ENCODE assay signal across 1 cellular context in genomic region chr16:89565506-89566372, GRCh38.
TF ChIP-seq lines count a peak whose summit lies in the region.

No MANE protein-coding gene starts in this region.

TF ChIP-seq in HepG2, 621 proteins besides CTCF, POLR2A, EP300 and RAD21 (continued from another document and continues in another):
- TF ChIP-seq TAF1 (CRISPR knock-in tag; IDR thresholded peaks at IDR 0.05) (no peak), BRD4 (CRISPR knock-in tag; IDR thresholded peaks at IDR 0.05) (peak; percentile 77; the same call in 1 of the 2 replicates), ZNF597 (CRISPR knock-in tag; IDR thresholded peaks at IDR 0.05) (0 out of 2 replicates have a peak, but pooled peaks have one; percentile 31), CBX1 (IDR thresholded peaks at IDR 0.05; ENCODE audit: low read depth) (no peak), SIN3A (IDR thresholded peaks at IDR 0.05; ENCODE audit: borderline replicate concordance, low read depth, low read length) (no peak), GTF2F1 (IDR thresholded peaks at IDR 0.05; ENCODE audit: low read length) (no peak), NKX3-1 (CRISPR knock-in tag; IDR thresholded peaks at IDR 0.05) (0 out of 2 replicates have a peak, but pooled peaks have one; percentile 71), ZNF256 (CRISPR knock-in tag; conservative IDR thresholded peaks at IDR 0.05) (no peak; the same call in 1 of the 2 replicates), KLF16 (CRISPR knock-in tag; IDR thresholded peaks at IDR 0.05) (peak in 1 of 2 experiments; percentile 16; a peak in 1 of 4 replicates), TCF7 (IDR thresholded peaks at IDR 0.05; ENCODE audit: low read depth) (no peak), ISL2 (CRISPR knock-in tag; IDR thresholded peaks at IDR 0.05) (peak; percentile 61), PTBP1 (IDR thresholded peaks at IDR 0.05; ENCODE audit: low read depth, low read length, poor library complexity, severe bottlenecking) (peak; percentile 87), ZNF569 (CRISPR knock-in tag; IDR thresholded peaks at IDR 0.05; ENCODE audit: borderline replicate concordance) (no peak), ZNF703 (CRISPR knock-in tag; IDR thresholded peaks at IDR 0.05; ENCODE audit: borderline replicate concordance) (peak; percentile 61; the same call in 1 of the 2 replicates), REST (IDR thresholded peaks at IDR 0.05; ENCODE audit: borderline replicate concordance in 1 of 2, low read depth in 1 of 2, low read length in 2 of 2) (no peak), NONO (IDR thresholded peaks at IDR 0.05) (no peak), NONO (CRISPR knock-in tag; conservative IDR thresholded peaks at IDR 0.05) (peak; percentile 80), GABPB1 (CRISPR knock-in tag; IDR thresholded peaks at IDR 0.05) (peak; percentile 71), TP53 (CRISPR knock-in tag; conservative IDR thresholded peaks at IDR 0.05) (peak; percentile 88), ZNF776 (CRISPR knock-in tag; IDR thresholded peaks at IDR 0.05) (no peak), ZNF609 (CRISPR knock-in tag; IDR thresholded peaks at IDR 0.05; ENCODE audit: borderline replicate concordance) (0 out of 2 replicates have a peak, but pooled peaks have one; percentile 36), ZBTB38 (CRISPR knock-in tag; IDR thresholded peaks at IDR 0.05) (no peak; the same call in 1 of the 2 replicates), ZNF281 (CRISPR knock-in tag; IDR thresholded peaks at IDR 0.05; ENCODE audit: borderline replicate concordance) (no peak), ZNF691 (CRISPR knock-in tag; IDR thresholded peaks at IDR 0.05; ENCODE audit: borderline replicate concordance, low read depth) (no peak), HMGA1 (CRISPR knock-in tag; conservative IDR thresholded peaks at IDR 0.05) (no peak), PCBP2 (optimal IDR thresholded peaks at IDR 0.05; ENCODE audit: low read depth, low read length, poor library complexity, severe bottlenecking) (no peak), HOXA9 (CRISPR knock-in tag; IDR thresholded peaks at IDR 0.05; ENCODE audit: borderline replicate concordance) (no peak), KLF15 (CRISPR knock-in tag; IDR thresholded peaks at IDR 0.05; ENCODE audit: borderline replicate concordance) (no peak), FOXJ3 (CRISPR knock-in tag; IDR thresholded peaks at IDR 0.05; ENCODE audit: borderline replicate concordance) (peak; percentile 60; the same call in 1 of the 2 replicates), TBX2 (CRISPR knock-in tag; IDR thresholded peaks at IDR 0.05; ENCODE audit: borderline replicate concordance) (peak; percentile 66), ZNF512 (CRISPR knock-in tag; IDR thresholded peaks at IDR 0.05) (no peak)
- TF ChIP-seq, protein P1, sequence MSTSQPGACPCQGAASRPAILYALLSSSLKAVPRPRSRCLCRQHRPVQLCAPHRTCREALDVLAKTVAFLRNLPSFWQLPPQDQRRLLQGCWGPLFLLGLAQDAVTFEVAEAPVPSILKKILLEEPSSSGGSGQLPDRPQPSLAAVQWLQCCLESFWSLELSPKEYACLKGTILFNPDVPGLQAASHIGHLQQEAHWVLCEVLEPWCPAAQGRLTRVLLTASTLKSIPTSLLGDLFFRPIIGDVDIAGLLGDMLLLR (CRISPR knock-in tag; IDR thresholded peaks at IDR 0.05): no peak
- TF ChIP-seq, protein P2, sequence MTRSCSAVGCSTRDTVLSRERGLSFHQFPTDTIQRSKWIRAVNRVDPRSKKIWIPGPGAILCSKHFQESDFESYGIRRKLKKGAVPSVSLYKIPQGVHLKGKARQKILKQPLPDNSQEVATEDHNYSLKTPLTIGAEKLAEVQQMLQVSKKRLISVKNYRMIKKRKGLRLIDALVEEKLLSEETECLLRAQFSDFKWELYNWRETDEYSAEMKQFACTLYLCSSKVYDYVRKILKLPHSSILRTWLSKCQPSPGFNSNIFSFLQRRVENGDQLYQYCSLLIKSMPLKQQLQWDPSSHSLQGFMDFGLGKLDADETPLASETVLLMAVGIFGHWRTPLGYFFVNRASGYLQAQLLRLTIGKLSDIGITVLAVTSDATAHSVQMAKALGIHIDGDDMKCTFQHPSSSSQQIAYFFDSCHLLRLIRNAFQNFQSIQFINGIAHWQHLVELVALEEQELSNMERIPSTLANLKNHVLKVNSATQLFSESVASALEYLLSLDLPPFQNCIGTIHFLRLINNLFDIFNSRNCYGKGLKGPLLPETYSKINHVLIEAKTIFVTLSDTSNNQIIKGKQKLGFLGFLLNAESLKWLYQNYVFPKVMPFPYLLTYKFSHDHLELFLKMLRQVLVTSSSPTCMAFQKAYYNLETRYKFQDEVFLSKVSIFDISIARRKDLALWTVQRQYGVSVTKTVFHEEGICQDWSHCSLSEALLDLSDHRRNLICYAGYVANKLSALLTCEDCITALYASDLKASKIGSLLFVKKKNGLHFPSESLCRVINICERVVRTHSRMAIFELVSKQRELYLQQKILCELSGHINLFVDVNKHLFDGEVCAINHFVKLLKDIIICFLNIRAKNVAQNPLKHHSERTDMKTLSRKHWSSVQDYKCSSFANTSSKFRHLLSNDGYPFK (CRISPR knock-in tag; IDR thresholded peaks at IDR 0.05; ENCODE audit: borderline replicate concordance): peak; percentile 75; the same call in 1 of the 2 replicates
- TF ChIP-seq, protein P3, sequence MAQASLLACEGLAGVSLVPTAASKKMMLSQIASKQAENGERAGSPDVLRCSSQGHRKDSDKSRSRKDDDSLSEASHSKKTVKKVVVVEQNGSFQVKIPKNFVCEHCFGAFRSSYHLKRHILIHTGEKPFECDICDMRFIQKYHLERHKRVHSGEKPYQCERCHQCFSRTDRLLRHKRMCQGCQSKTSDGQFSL (CRISPR knock-in tag; IDR thresholded peaks at IDR 0.05): peak; percentile 55; the same call in 1 of the 2 replicates
- TF ChIP-seq, protein P4, sequence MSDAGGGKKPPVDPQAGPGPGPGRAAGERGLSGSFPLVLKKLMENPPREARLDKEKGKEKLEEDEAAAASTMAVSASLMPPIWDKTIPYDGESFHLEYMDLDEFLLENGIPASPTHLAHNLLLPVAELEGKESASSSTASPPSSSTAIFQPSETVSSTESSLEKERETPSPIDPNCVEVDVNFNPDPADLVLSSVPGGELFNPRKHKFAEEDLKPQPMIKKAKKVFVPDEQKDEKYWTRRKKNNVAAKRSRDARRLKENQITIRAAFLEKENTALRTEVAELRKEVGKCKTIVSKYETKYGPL (CRISPR knock-in tag; IDR thresholded peaks at IDR 0.05): 0 out of 2 replicates have a peak, but pooled peaks have one; percentile 54
- TF ChIP-seq, protein P5, sequence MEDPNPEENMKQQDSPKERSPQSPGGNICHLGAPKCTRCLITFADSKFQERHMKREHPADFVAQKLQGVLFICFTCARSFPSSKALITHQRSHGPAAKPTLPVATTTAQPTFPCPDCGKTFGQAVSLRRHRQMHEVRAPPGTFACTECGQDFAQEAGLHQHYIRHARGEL (CRISPR knock-in tag; IDR thresholded peaks at IDR 0.05): no peak
- TF ChIP-seq, protein P6, sequence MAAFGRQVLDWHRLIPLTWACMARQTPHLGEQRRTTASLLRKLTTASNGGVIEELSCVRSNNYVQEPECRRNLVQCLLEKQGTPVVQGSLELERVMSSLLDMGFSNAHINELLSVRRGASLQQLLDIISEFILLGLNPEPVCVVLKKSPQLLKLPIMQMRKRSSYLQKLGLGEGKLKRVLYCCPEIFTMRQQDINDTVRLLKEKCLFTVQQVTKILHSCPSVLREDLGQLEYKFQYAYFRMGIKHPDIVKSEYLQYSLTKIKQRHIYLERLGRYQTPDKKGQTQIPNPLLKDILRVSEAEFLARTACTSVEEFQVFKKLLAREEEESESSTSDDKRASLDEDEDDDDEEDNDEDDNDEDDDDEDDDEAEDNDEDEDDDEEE (CRISPR knock-in tag; IDR thresholded peaks at IDR 0.05): no peak
